In the genomic region with DNA sequence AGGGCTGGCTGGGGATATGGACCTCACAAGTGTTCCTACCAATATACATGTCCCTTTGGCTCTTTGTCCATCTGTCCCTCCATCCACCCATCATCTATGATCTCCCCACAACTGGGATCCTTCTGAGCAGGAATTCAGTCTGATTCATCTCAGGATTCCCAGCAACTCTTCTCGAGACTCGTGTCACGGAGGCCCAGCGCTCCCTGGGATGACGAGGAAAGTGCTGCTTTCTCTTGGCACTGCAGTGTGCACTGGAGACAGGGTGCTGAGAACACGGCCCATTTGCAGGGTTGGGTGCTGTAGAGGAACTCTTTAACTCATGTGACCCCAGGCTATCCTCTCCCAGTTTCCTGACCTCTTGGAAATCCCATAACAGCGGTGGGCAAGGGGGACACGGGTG, we compare ENCODE assay signal across 12 cellular contexts.
DNase-seq lines count a peak whose midpoint lies in the region; ATAC-seq and TF ChIP-seq lines count a peak whose summit lies in the region.
"Had no signal": no experiment of that assay in that cellular context is flagged by ENCODE, and none has a peak within 500 bp of the region (broad histone marks: within the 10 kb centered on the region; RNA-seq: fewer than 3 reads in every experiment).

No MANE protein-coding gene starts in this region.

- H3K36me3 ChIP-seq in ACC112 (ENCODE audit: insufficient read depth, low read length) = no peaks in the 10 kb centered on the region
- no peaks in the 10 kb centered on the region for H3K36me3 ChIP-seq in brain microvascular endothelial cell (replicated peaks)
- H3K36me3 ChIP-seq in lung (ENCODE audit: control insufficient read depth in 2 of 2, insufficient read depth in 2 of 2, low read length in 2 of 2) = peaks cover 0 to 2% of the 10 kb centered on the region in 2 donors

- ATAC-seq in lung (ENCODE audit: insufficient read depth, low FRiP score) = peak; percentile 21
- no peak for ATAC-seq in naive thymus-derived CD8-positive, alpha-beta T cell
- ATAC-seq: K562 had no signal

- no peaks in the 10 kb centered on the region for H3K79me2 ChIP-seq in ACC112 (ENCODE audit: control insufficient read depth, insufficient read depth, low read length, unreplicated experiment)

- H3K4me1 Mint-ChIP-seq in HFFc6 (ENCODE audit: low read depth) = peaks cover 23% of the 10 kb centered on the region
- peaks cover 9 to 25% (median 18%) of the 10 kb centered on the region in 4 donors for H3K4me1 Mint-ChIP-seq in naive thymus-derived CD8-positive, alpha-beta T cell

- no peaks in the 10 kb centered on the region for H3K9me3 ChIP-seq in lung (ENCODE audit: control insufficient read depth in 2 of 2, insufficient read depth in 1 of 2, low read length in 1 of 2)

- H3K4me3 ChIP-seq in ACC112 (ENCODE audit: low read depth, low read length) (no peak overlapping the region; the same call in 1 of the 2 replicates), brain microvascular endothelial cell (ENCODE audit: low read depth, low read length) (no peak overlapping the region), lung (no peak overlapping the region)
- H3K4me3 ChIP-seq: K562 had no signal

- peak overlapping the region; percentile 63 for H3K27ac ChIP-seq in ACC112 (ENCODE audit: low read depth, low read length)
- peak overlapping the region; percentile 35 for H3K27ac ChIP-seq in brain microvascular endothelial cell
- peak overlapping the region; percentile 22 to 76 for H3K27ac ChIP-seq in lung (ENCODE audit: low read depth in 1 of 2, low read length in 1 of 2)

- DNase-seq in HFFc6 (no peak), brain microvascular endothelial cell (peak; percentile 27), lung (ENCODE audit: low spot score) (no peak), NCI-H748 (lab: John Stamatoyannopoulos, UW; ENCODE audit: unreplicated experiment) (no peak), anterior cingulate cortex (lab: John Stamatoyannopoulos, UW) (no peak)
- no peak for DNase-seq in naive thymus-derived CD8-positive, alpha-beta T cell
- no peak for DNase-seq in activated CD8-positive, alpha-beta memory T cell treated with anti-CD3 and anti-CD28 coated beads for 24 hours
- DNase-seq: H7, NCI-H1417 treated with DMSO at 0.1 percent for 48 hours, NCI-H510A had no signal

- no peaks in the 10 kb centered on the region for H3K27me3 ChIP-seq in ACC112 (ENCODE audit: insufficient read depth, low read length)
- no peaks in the 10 kb centered on the region for H3K27me3 ChIP-seq in brain microvascular endothelial cell (replicated peaks)
- no peaks in the 10 kb centered on the region for H3K27me3 ChIP-seq in lung (ENCODE audit: control insufficient read depth, insufficient read depth)

- peaks cover 1% of the 10 kb centered on the region; the same call in 1 of the 2 replicates for H3K27me3 Mint-ChIP-seq in HFFc6 (ENCODE audit: insufficient read depth)
- no peaks in the 10 kb centered on the region for H3K27me3 Mint-ChIP-seq in naive thymus-derived CD8-positive, alpha-beta T cell

- WGBS in lung, 2 donors = 74 to 86% methylated on average over 8 of the region's 8 CpGs

- POLR2A ChIA-PET in naive thymus-derived CD8-positive, alpha-beta T cell (lab: Charles Lee) = no interaction called here

- H2AFZ ChIP-seq in ACC112 (ENCODE audit: low read length, unreplicated experiment) = peak overlapping the region; percentile 48

- H3K27ac Mint-ChIP-seq in HFFc6 = peak overlapping the region; percentile 65
- H3K27ac Mint-ChIP-seq in naive thymus-derived CD8-positive, alpha-beta T cell = no peak overlapping the region

- H3K4me1 ChIP-seq in ACC112 (ENCODE audit: control insufficient read depth, insufficient read depth, low read length, unreplicated experiment) (peaks cover 20% of the 10 kb centered on the region), lung (ENCODE audit: control insufficient read depth in 2 of 2, insufficient read depth in 2 of 2, low read length in 2 of 2) (peaks cover 10 to 22% of the 10 kb centered on the region in 2 donors)

- TF ChIP-seq CTCF in HFFc6 (IDR thresholded peaks at IDR 0.05) (no peak), brain microvascular endothelial cell (IDR thresholded peaks at IDR 0.05; ENCODE audit: low read depth, low read length, missing control alignments) (no peak), lung (IDR thresholded peaks at IDR 0.05; ENCODE audit: control extremely low read depth, extremely low read depth) (no peak)

- H3K36me3 Mint-ChIP-seq in HFFc6 (ENCODE audit: low read depth) = no peaks in the 10 kb centered on the region
- peaks cover 0 to 19% (median 5%) of the 10 kb centered on the region in 3 donors for H3K36me3 Mint-ChIP-seq in naive thymus-derived CD8-positive, alpha-beta T cell

- peak overlapping the region; percentile 75; the same call in 1 of the 2 replicates for H3K4me3 Mint-ChIP-seq in HFFc6
- H3K4me3 Mint-ChIP-seq in naive thymus-derived CD8-positive, alpha-beta T cell = no peak overlapping the region

- no peaks in the 10 kb centered on the region for H3K9me3 Mint-ChIP-seq in HFFc6
- no peaks in the 10 kb centered on the region for H3K9me3 Mint-ChIP-seq in naive thymus-derived CD8-positive, alpha-beta T cell

- in situ Hi-C loops in brain microvascular endothelial cell (cut with HindIII; ENCODE audit: low pct_ligation_motif_present, low sequenced_read_pairs) = no loop called here
